ENCODE assay signal across 20 cellular contexts in genomic region chr17:80129006-80129565, GRCh38. TPM values are rescaled to one million over a fixed set of nuclear protein-coding genes. Genes with fewer than 3 reads are reported as not detected.
"Had no signal": no experiment of that assay in that cellular context is flagged by ENCODE, and none has a peak within 500 bp of the region (broad histone marks: within the 10 kb centered on the region; RNA-seq: fewer than 3 reads in every experiment).

No MANE protein-coding gene starts in this region.

- H3K27ac ChIP-seq: adrenal gland, colonic mucosa, esophagus muscularis mucosa, heart left ventricle, neural progenitor cell, ovary, stomach, testis, upper lobe of right lung had no signal

- H3K4me3 Mint-ChIP-seq: activated CD4-positive, alpha-beta T cell treated with anti-CD3 and anti-CD28 coated beads, Interleukin-2, amount 10 ng/mL, durations not matched to agents 24 days and 14 days; activated T-helper 17 cell treated with anti-CD3 and anti-CD28 coated beads, Interleukin-2, amount 50 U/mL, for 72 hours; neural progenitor cell; T-helper 17 cell; WTC11 had no signal

- H3K36me3 ChIP-seq: neural progenitor cell, ovary had no signal

- H3K4me3 ChIP-seq: adrenal gland, colonic mucosa, esophagus muscularis mucosa, heart left ventricle, neural progenitor cell, ovary, stomach, testis, upper lobe of right lung had no signal

- H3K9me3 ChIP-seq: adrenal gland, colonic mucosa, esophagus muscularis mucosa, heart left ventricle, ovary, stomach, testis, upper lobe of right lung had no signal

- H3K9ac ChIP-seq: neural progenitor cell had no signal

- H3K27ac Mint-ChIP-seq: activated CD4-positive, alpha-beta T cell treated with anti-CD3 and anti-CD28 coated beads, Interleukin-2, amount 10 ng/mL, durations not matched to agents 24 days and 14 days; activated T-helper 17 cell treated with anti-CD3 and anti-CD28 coated beads, Interleukin-2, amount 50 U/mL, for 72 hours; neural progenitor cell; T-helper 17 cell; WTC11 had no signal

- H3K27me3 Mint-ChIP-seq: activated T-helper 17 cell treated with anti-CD3 and anti-CD28 coated beads, Interleukin-2, amount 50 U/mL, for 72 hours had no signal

- H3K4me2 ChIP-seq: neural progenitor cell had no signal

- ATAC-seq: activated T-helper 17 cell treated with anti-CD3 and anti-CD28 coated beads, Interleukin-2, amount 50 U/mL, for 72 hours; heart left ventricle; T-helper 17 cell; upper lobe of right lung; WTC11 had no signal

- DNase-seq: activated CD4-positive, alpha-beta T cell treated with anti-CD3 and anti-CD28 coated beads, Interleukin-2, amount 10 ng/mL, durations not matched to agents 24 days and 14 days; activated naive CD4-positive, alpha-beta T cell treated with anti-CD3 and anti-CD28 coated beads, Interleukin-2, amount 50 U/mL, for 16 hours; activated T-cell treated with anti-CD3 and anti-CD28 coated beads for 4 hours; adrenal gland; caudate nucleus; colonic mucosa; heart left ventricle; midbrain; ovary; stimulated activated CD4-positive, alpha-beta T cell treated with anti-CD3 and anti-CD28 coated beads, Interleukin-12 subunit alpha, Interleukin-12 subunit beta, amount 100 ng/mL, for 4 hours; stimulated activated CD4-positive, alpha-beta T cell treated with anti-CD3 and anti-CD28 coated beads, Interleukin-2, amount 100 ng/mL, for 24 hours; stomach; T-helper 17 cell; testis; upper lobe of right lung had no signal

- H3K4me1 ChIP-seq: adrenal gland, colonic mucosa, esophagus muscularis mucosa, heart left ventricle, stomach, testis, upper lobe of right lung had no signal

- H2AFZ ChIP-seq: neural progenitor cell had no signal

- H3K4me1 Mint-ChIP-seq: activated CD4-positive, alpha-beta T cell treated with anti-CD3 and anti-CD28 coated beads, Interleukin-2, amount 10 ng/mL, durations not matched to agents 24 days and 14 days had no signal

- H3K9me3 Mint-ChIP-seq: activated CD4-positive, alpha-beta T cell treated with anti-CD3 and anti-CD28 coated beads, Interleukin-2, amount 10 ng/mL, durations not matched to agents 24 days and 14 days; activated T-helper 17 cell treated with anti-CD3 and anti-CD28 coated beads, Interleukin-2, amount 50 U/mL, for 72 hours; neural progenitor cell; WTC11 had no signal

- H3K27me3 ChIP-seq: adrenal gland, colonic mucosa, heart left ventricle, neural progenitor cell, ovary, testis, upper lobe of right lung had no signal

RNA-seq across cellular contexts. Expression of gene CARD14, which starts 40.7 kb away (rescaled TPM):
- total RNA-seq: activated CD4-positive, alpha-beta T cell treated with anti-CD3 and anti-CD28 coated beads, Interleukin-2, amount 10 ng/mL, durations not matched to agents 24 days and 14 days; activated CD8-positive, alpha-beta memory T cell treated with anti-CD3 and anti-CD28 coated beads for 36 hours; activated T-helper 17 cell treated with anti-CD3 and anti-CD28 coated beads, Interleukin-2, amount 50 U/mL, for 72 hours; T-helper 17 cell had no signal
